In the genomic region with DNA sequence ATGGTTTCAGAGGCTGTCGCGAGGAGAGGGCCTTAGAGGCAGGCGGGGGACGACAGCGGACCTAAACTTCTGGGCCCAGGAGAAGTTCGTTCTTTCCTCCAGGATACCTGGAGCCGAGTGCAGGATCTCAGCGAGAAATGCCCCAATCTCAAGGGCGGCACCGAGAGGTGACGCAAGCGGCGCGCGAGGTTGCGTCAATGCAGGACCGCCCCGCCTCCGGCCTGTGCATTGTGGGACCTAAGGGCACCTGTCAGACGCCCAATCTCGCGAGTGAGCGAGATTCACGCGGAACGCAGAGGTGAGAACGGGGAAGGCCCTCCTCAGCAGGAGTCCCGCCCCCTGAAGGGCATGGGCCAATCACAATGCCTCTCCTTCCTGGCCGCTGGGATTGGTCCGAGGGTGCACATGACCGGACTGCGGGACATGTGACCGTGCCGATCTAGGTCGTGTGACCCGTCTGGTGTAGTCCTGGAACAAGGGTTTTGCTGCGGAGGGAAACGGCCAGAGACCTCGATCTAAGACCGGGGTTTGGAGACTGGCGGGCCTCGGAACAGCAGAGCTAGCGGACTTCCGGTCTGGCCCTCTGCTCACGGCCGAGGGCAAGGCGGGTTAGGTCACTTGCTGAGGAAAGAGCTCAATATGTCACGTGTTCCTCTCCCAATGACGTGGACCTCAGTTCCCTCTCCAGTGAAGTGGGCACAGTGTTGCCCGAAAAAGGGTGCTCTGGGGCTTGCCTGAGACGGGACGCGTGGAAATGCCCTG, we compare ENCODE assay signal across 1 cellular context.
TF ChIP-seq lines count a peak whose summit lies in the region.

No MANE protein-coding gene starts in this region.

TF ChIP-seq in H1, 55 proteins besides CTCF, POLR2A, EP300 and RAD21 (continued from another document):
- TF ChIP-seq PHF8 (conservative IDR thresholded peaks at IDR 0.05; ENCODE audit: low read depth, low read length): peak; percentile 94
- TF ChIP-seq CHD2 (IDR thresholded peaks at IDR 0.05; ENCODE audit: low read length): peak; percentile 100
- TF ChIP-seq CHD7 (IDR thresholded peaks at IDR 0.05; ENCODE audit: insufficient replicate concordance, low read length): no peak
- TF ChIP-seq TEAD4 (IDR thresholded peaks at IDR 0.05; ENCODE audit: low read depth, low read length): peak; percentile 2
- TF ChIP-seq, protein P1, sequence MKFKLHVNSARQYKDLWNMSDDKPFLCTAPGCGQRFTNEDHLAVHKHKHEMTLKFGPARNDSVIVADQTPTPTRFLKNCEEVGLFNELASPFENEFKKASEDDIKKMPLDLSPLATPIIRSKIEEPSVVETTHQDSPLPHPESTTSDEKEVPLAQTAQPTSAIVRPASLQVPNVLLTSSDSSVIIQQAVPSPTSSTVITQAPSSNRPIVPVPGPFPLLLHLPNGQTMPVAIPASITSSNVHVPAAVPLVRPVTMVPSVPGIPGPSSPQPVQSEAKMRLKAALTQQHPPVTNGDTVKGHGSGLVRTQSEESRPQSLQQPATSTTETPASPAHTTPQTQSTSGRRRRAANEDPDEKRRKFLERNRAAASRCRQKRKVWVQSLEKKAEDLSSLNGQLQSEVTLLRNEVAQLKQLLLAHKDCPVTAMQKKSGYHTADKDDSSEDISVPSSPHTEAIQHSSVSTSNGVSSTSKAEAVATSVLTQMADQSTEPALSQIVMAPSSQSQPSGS (IDR thresholded peaks at IDR 0.05; ENCODE audit: low read length): peak; percentile 98
- no peak for TF ChIP-seq SIX5 (IDR thresholded peaks at IDR 0.05; ENCODE audit: low read depth, low read length)
- 0 out of 2 replicates have a peak, but pooled peaks have one; percentile 78 for TF ChIP-seq TCF12 (IDR thresholded peaks at IDR 0.05; ENCODE audit: low read depth, low read length)
- TF ChIP-seq EGR1 (IDR thresholded peaks at IDR 0.05; ENCODE audit: borderline replicate concordance, low read depth, low read length): peak; percentile 63; the same call in 1 of the 2 replicates
- peak; percentile 82 for TF ChIP-seq SRF (IDR thresholded peaks at IDR 0.05; ENCODE audit: low read depth, low read length)
- TF ChIP-seq YY1 (IDR thresholded peaks at IDR 0.05; ENCODE audit: low read depth, low read length): peak; percentile 15; the same call in 1 of the 2 replicates
- peak; percentile 100 for TF ChIP-seq CREB1 (IDR thresholded peaks at IDR 0.05)
- peak; percentile 100 for TF ChIP-seq KDM4A (IDR thresholded peaks at IDR 0.05; ENCODE audit: low read depth, low read length, severe bottlenecking)
- TF ChIP-seq, protein P2, sequence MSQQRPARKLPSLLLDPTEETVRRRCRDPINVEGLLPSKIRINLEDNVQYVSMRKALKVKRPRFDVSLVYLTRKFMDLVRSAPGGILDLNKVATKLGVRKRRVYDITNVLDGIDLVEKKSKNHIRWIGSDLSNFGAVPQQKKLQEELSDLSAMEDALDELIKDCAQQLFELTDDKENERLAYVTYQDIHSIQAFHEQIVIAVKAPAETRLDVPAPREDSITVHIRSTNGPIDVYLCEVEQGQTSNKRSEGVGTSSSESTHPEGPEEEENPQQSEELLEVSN (IDR thresholded peaks at IDR 0.05): peak; percentile 73
- TF ChIP-seq CTBP2 (IDR thresholded peaks at IDR 0.05; ENCODE audit: borderline replicate concordance, insufficient read depth, insufficient read length, low read length): no peak
- TF ChIP-seq SIN3A (conservative IDR thresholded peaks at IDR 0.05 in 1 of 2, IDR thresholded peaks at IDR 0.05 in 1 of 2; ENCODE audit: low read depth in 1 of 2, low read length in 2 of 2): peak in 1 of 2 experiments; percentile 95; a peak in 3 of 4 replicates
- peak; percentile 73 for TF ChIP-seq KDM1A (IDR thresholded peaks at IDR 0.05; ENCODE audit: borderline replicate concordance, low read length)
- peak; percentile 96 for TF ChIP-seq CEBPB (IDR thresholded peaks at IDR 0.05; ENCODE audit: low read depth, low read length)
- TF ChIP-seq HDAC2 (IDR thresholded peaks at IDR 0.05; ENCODE audit: borderline replicate concordance in 1 of 2, low read depth in 2 of 2, low read length in 2 of 2): peak in 1 of 2 experiments; percentile 81; a peak in 1 of 4 replicates
- TF ChIP-seq GABPA (IDR thresholded peaks at IDR 0.05; ENCODE audit: borderline replicate concordance, insufficient read depth, low read length): no peak; the same call in 1 of the 2 replicates
- TF ChIP-seq, protein P3, sequence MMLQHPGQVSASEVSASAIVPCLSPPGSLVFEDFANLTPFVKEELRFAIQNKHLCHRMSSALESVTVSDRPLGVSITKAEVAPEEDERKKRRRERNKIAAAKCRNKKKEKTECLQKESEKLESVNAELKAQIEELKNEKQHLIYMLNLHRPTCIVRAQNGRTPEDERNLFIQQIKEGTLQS (IDR thresholded peaks at IDR 0.05; ENCODE audit: insufficient read depth, low read depth, low read length): peak; percentile 98
- TF ChIP-seq GTF2F1 (IDR thresholded peaks at IDR 0.05; ENCODE audit: borderline replicate concordance, low read depth, low read length): peak; percentile 88; the same call in 1 of the 2 replicates
- TF ChIP-seq, protein P4, sequence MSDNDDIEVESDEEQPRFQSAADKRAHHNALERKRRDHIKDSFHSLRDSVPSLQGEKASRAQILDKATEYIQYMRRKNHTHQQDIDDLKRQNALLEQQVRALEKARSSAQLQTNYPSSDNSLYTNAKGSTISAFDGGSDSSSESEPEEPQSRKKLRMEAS (IDR thresholded peaks at IDR 0.05): peak; percentile 72
- TF ChIP-seq BRCA1 (IDR thresholded peaks at IDR 0.05; ENCODE audit: low read depth, low read length): peak; percentile 100
- peak; percentile 95 for TF ChIP-seq SAP30 (IDR thresholded peaks at IDR 0.05; ENCODE audit: insufficient read depth, insufficient replicate concordance, low read length)
- no peak for TF ChIP-seq SIRT6 (IDR thresholded peaks at IDR 0.05; ENCODE audit: low read length)
- TF ChIP-seq USF2 (IDR thresholded peaks at IDR 0.05; ENCODE audit: low read length): peak; percentile 99
- no peak for TF ChIP-seq ZNF274 (IDR thresholded peaks at IDR 0.05; ENCODE audit: borderline replicate concordance, extremely low read depth, low read length)
- no peak for TF ChIP-seq RXRA (IDR thresholded peaks at IDR 0.05; ENCODE audit: insufficient read depth, low read depth, low read length)
- TF ChIP-seq BCL11A (IDR thresholded peaks at IDR 0.05; ENCODE audit: low read depth in 2 of 2, low read length in 2 of 2): no peak
- TF ChIP-seq BACH1 (IDR thresholded peaks at IDR 0.05; ENCODE audit: low read length): peak; percentile 54; the same call in 1 of the 2 replicates
